Comparison of ENCODE assay signal across 1 cellular context in the genomic region with DNA sequence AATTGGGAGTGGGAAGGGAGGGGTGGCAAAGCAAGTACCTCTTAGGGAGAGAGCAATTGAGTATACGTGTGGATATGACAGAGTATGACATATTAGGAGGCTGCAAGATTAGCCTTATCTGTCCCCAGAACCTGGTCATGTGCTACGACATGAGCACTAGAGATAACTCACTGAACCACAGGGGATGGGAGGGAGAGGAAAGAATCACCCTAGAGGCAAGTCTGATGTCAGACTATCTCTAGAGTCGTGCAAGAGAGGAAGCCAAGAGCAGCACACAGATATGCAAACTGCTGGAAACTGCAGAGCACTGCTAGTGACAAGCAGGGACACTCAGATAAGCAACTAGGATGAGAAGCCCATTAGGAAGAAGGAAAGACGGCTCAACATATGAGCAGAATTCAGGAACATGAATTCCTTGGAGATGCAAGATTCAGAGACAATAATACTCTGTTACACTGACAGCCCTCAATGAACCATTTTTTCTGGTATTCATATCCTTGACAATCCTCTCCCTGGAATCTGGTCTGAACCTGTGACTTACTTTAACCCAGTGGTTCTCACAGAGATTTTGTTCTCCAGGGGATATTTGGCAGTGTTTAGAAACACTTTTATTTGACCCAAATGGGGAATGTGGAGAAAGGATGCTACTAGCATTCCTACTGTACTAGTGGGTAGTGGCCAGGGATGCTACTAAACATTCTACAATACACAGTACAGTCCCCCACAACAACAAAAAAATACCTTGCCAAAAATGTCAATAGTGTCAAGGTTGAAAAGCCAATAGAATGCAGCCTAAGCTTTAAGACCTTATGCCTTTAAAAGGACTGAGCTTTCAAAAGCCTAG.
TF ChIP-seq lines count a peak whose summit lies in the region.

No MANE protein-coding gene starts in this region.

TF ChIP-seq in K562, 482 proteins besides CTCF, POLR2A, EP300 and RAD21 (continued from another document and continues in another):
- TF ChIP-seq, protein P1, sequence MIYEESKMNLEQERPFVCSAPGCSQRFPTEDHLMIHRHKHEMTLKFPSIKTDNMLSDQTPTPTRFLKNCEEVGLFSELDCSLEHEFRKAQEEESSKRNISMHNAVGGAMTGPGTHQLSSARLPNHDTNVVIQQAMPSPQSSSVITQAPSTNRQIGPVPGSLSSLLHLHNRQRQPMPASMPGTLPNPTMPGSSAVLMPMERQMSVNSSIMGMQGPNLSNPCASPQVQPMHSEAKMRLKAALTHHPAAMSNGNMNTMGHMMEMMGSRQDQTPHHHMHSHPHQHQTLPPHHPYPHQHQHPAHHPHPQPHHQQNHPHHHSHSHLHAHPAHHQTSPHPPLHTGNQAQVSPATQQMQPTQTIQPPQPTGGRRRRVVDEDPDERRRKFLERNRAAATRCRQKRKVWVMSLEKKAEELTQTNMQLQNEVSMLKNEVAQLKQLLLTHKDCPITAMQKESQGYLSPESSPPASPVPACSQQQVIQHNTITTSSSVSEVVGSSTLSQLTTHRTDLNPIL (CRISPR knock-in tag; IDR thresholded peaks at IDR 0.05), result no peak
- TF ChIP-seq, protein P2, sequence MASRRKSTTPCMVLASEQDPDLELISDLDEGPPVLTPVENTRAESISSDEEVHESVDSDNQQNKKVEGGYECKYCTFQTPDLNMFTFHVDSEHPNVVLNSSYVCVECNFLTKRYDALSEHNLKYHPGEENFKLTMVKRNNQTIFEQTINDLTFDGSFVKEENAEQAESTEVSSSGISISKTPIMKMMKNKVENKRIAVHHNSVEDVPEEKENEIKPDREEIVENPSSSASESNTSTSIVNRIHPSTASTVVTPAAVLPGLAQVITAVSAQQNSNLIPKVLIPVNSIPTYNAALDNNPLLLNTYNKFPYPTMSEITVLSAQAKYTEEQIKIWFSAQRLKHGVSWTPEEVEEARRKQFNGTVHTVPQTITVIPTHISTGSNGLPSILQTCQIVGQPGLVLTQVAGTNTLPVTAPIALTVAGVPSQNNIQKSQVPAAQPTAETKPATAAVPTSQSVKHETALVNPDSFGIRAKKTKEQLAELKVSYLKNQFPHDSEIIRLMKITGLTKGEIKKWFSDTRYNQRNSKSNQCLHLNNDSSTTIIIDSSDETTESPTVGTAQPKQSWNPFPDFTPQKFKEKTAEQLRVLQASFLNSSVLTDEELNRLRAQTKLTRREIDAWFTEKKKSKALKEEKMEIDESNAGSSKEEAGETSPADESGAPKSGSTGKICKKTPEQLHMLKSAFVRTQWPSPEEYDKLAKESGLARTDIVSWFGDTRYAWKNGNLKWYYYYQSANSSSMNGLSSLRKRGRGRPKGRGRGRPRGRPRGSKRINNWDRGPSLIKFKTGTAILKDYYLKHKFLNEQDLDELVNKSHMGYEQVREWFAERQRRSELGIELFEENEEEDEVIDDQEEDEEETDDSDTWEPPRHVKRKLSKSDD (conservative IDR thresholded peaks at IDR 0.05; ENCODE audit: low read length), result no peak
- TF ChIP-seq RAD51 (IDR thresholded peaks at IDR 0.05; ENCODE audit: borderline replicate concordance, low read depth) (peak; percentile 81), GABPB1 (CRISPR knock-in tag; IDR thresholded peaks at IDR 0.05) (peak; percentile 81), E2F6 (IDR thresholded peaks at IDR 0.05; ENCODE audit: borderline replicate concordance in 1 of 2, extremely low read depth in 1 of 2, insufficient read depth in 1 of 2, insufficient read length in 1 of 2, low read depth in 1 of 2, low read length in 1 of 2, poor library complexity in 1 of 2, severe bottlenecking in 1 of 2) (no peak), BCL6 (CRISPR knock-in tag; IDR thresholded peaks at IDR 0.05) (peak; percentile 86), CHD1 (IDR thresholded peaks at IDR 0.05; ENCODE audit: low read length) (no peak), NCOA2 (IDR thresholded peaks at IDR 0.05; ENCODE audit: partially characterized antibody in 2 of 2) (peak; percentile 95 to 96), NRF1 (conservative IDR thresholded peaks at IDR 0.05 in 1 of 2, IDR thresholded peaks at IDR 0.05 in 1 of 2) (peak; percentile 49 to 51; a peak in 2 of 4 replicates), TSC22D4 (tag; IDR thresholded peaks at IDR 0.05) (no peak), CEBPB (tag; IDR thresholded peaks at IDR 0.05) (peak; percentile 82), PYGO2 (tag; IDR thresholded peaks at IDR 0.05) (peak; percentile 96), CHCHD3 (CRISPR knock-in tag; IDR thresholded peaks at IDR 0.05) (no peak), LCOR (CRISPR knock-in tag; IDR thresholded peaks at IDR 0.05) (peak; percentile 95), TEAD2 (tag; IDR thresholded peaks at IDR 0.05) (no peak; the same call in 1 of the 2 replicates), KHSRP (IDR thresholded peaks at IDR 0.05) (peak; percentile 98), POLR3A (IDR thresholded peaks at IDR 0.05; ENCODE audit: borderline replicate concordance, extremely low read depth, insufficient read depth, insufficient read length) (no peak), GABPA (tag; conservative IDR thresholded peaks at IDR 0.05; ENCODE audit: low read depth) (peak; percentile 57; the same call in 1 of the 2 replicates), TAF15 (IDR thresholded peaks at IDR 0.05; ENCODE audit: low read depth, low read length) (no peak), ZNF431 (CRISPR knock-in tag; IDR thresholded peaks at IDR 0.05) (no peak; the same call in 1 of the 2 replicates), GTF2F1 (IDR thresholded peaks at IDR 0.05; ENCODE audit: low read depth, low read length) (no peak), CREB3 (tag; conservative IDR thresholded peaks at IDR 0.05; ENCODE audit: low read depth) (no peak; the same call in 1 of the 2 replicates), KDM1A (IDR thresholded peaks at IDR 0.05) (peak; percentile 99 to 100), SRSF9 (IDR thresholded peaks at IDR 0.05; ENCODE audit: borderline replicate concordance, low read depth, low read length) (no peak), HSF4 (CRISPR knock-in tag; IDR thresholded peaks at IDR 0.05; ENCODE audit: borderline replicate concordance) (no peak), ZNF764 (CRISPR knock-in tag; IDR thresholded peaks at IDR 0.05; ENCODE audit: low read depth) (no peak), KAT2B (IDR thresholded peaks at IDR 0.05; ENCODE audit: low read depth, low read length) (peak; percentile 62), CREM (IDR thresholded peaks at IDR 0.05; ENCODE audit: low read depth) (peak; percentile 97), POLR2H (tag; IDR thresholded peaks at IDR 0.05; ENCODE audit: low read depth) (peak; percentile 82), GATAD2B (IDR thresholded peaks at IDR 0.05; ENCODE audit: borderline replicate concordance) (peak; percentile 99), NELFE (IDR thresholded peaks at IDR 0.05; ENCODE audit: insufficient read depth, insufficient read length) (no peak), TSHZ1 (CRISPR knock-in tag; IDR thresholded peaks at IDR 0.05) (no peak), FOXP1 (CRISPR knock-in tag; IDR thresholded peaks at IDR 0.05) (peak; percentile 86; the same call in 1 of the 2 replicates), PTBP1 (IDR thresholded peaks at IDR 0.05; ENCODE audit: low read depth, low read length) (0 out of 2 replicates have a peak, but pooled peaks have one; percentile 69), ZNF232 (CRISPR knock-in tag; IDR thresholded peaks at IDR 0.05) (no peak), BHLHE40 (IDR thresholded peaks at IDR 0.05; ENCODE audit: low read length) (peak; percentile 100), CBX2 (IDR thresholded peaks at IDR 0.05; ENCODE audit: insufficient read depth, low read length, poor library complexity, severe bottlenecking) (no peak), ZNF134 (CRISPR knock-in tag; conservative IDR thresholded peaks at IDR 0.05) (peak; percentile 67), SAFB2 (IDR thresholded peaks at IDR 0.05; ENCODE audit: borderline replicate concordance, low read depth, low read length, severe bottlenecking) (no peak)
- TF ChIP-seq, protein P3, sequence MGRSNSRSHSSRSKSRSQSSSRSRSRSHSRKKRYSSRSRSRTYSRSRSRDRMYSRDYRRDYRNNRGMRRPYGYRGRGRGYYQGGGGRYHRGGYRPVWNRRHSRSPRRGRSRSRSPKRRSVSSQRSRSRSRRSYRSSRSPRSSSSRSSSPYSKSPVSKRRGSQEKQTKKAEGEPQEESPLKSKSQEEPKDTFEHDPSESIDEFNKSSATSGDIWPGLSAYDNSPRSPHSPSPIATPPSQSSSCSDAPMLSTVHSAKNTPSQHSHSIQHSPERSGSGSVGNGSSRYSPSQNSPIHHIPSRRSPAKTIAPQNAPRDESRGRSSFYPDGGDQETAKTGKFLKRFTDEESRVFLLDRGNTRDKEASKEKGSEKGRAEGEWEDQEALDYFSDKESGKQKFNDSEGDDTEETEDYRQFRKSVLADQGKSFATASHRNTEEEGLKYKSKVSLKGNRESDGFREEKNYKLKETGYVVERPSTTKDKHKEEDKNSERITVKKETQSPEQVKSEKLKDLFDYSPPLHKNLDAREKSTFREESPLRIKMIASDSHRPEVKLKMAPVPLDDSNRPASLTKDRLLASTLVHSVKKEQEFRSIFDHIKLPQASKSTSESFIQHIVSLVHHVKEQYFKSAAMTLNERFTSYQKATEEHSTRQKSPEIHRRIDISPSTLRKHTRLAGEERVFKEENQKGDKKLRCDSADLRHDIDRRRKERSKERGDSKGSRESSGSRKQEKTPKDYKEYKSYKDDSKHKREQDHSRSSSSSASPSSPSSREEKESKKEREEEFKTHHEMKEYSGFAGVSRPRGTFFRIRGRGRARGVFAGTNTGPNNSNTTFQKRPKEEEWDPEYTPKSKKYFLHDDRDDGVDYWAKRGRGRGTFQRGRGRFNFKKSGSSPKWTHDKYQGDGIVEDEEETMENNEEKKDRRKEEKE (IDR thresholded peaks at IDR 0.05; ENCODE audit: borderline replicate concordance in 1 of 2, control insufficient read depth in 1 of 2, low read depth in 2 of 2, low read length in 1 of 2), result peak in 1 of 2 experiments; percentile 90; a peak in 1 of 4 replicates
- TF ChIP-seq, protein P4, sequence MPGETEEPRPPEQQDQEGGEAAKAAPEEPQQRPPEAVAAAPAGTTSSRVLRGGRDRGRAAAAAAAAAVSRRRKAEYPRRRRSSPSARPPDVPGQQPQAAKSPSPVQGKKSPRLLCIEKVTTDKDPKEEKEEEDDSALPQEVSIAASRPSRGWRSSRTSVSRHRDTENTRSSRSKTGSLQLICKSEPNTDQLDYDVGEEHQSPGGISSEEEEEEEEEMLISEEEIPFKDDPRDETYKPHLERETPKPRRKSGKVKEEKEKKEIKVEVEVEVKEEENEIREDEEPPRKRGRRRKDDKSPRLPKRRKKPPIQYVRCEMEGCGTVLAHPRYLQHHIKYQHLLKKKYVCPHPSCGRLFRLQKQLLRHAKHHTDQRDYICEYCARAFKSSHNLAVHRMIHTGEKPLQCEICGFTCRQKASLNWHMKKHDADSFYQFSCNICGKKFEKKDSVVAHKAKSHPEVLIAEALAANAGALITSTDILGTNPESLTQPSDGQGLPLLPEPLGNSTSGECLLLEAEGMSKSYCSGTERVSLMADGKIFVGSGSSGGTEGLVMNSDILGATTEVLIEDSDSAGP (CRISPR knock-in tag; IDR thresholded peaks at IDR 0.05), result no peak
- TF ChIP-seq, protein P5, sequence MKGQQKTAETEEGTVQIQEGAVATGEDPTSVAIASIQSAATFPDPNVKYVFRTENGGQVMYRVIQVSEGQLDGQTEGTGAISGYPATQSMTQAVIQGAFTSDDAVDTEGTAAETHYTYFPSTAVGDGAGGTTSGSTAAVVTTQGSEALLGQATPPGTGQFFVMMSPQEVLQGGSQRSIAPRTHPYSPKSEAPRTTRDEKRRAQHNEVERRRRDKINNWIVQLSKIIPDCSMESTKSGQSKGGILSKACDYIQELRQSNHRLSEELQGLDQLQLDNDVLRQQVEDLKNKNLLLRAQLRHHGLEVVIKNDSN (CRISPR knock-in tag; IDR thresholded peaks at IDR 0.05), result peak; percentile 76
